8 cellular contexts compared by ENCODE assay signal in genomic region chr16:55703003-55704001, GRCh38. TPM values are rescaled to one million over a fixed set of nuclear protein-coding genes. Genes with fewer than 3 reads are reported as not detected.
DNase-seq lines count a peak whose midpoint lies in the region; ATAC-seq, FAIRE-seq and TF ChIP-seq lines count a peak whose summit lies in the region.

No MANE protein-coding gene starts in this region.

- H3K4me3 ChIP-seq in AG04449 (ENCODE audit: low read depth, low read length) (no peak overlapping the region), K562 (no peak overlapping the region)

- no peaks in the 10 kb centered on the region for H3K9me1 ChIP-seq in K562 (ENCODE audit: control insufficient read depth, insufficient read depth, low read length)

- H3K4me1 ChIP-seq in K562 (replicated peaks in 1 of 2; ENCODE audit: control insufficient read depth in 2 of 2, insufficient read depth in 2 of 2, low read length in 2 of 2): no peaks in the 10 kb centered on the region

- CTCF ChIA-PET in AG04449 (lab: Yijun Ruan, JAX) (interaction anchor here (0.6 to 22.6 kb wide), 42 partner anchors 8 to 261 kb away, joined by 3 to 919 read pairs (median 5); partner anchors contain the start of gene CAPNS2), K562 (lab: Yijun Ruan, JAX; ENCODE audit: low intra/inter-chr PET ratio) (interaction anchor here (0.7 to 6.5 kb wide), 7 partner anchors 9 to 367 kb away, joined by 3 to 139 read pairs (median 6); no protein-coding TSS in a partner anchor)

- in situ Hi-C loops in K562 (cut with MboI): loop anchor here (5.0 kb wide), 1 partner anchor 236 kb away; no protein-coding TSS in a partner anchor

- WGBS in K562 (ENCODE audit: insufficient coverage, low coverage, missing lambda C conversion rate): 0% methylated on average over 9 of the region's 10 CpGs

- H4K20me1 ChIP-seq in K562 (replicated peaks; ENCODE audit: control insufficient read depth, insufficient read depth, low read length): no peaks in the 10 kb centered on the region; the same call in 1 of the 2 replicates

- H3K27me3 ChIP-seq in K562 (ENCODE audit: control insufficient read depth in 2 of 2, insufficient read depth in 2 of 2, low read length in 2 of 2): peaks cover 3 to 8% of the 10 kb centered on the region in 2 experiments; a peak in 4 of 5 replicates

- H3K27ac ChIP-seq in K562 (ENCODE audit: extremely low read depth, low read depth, low read length): no peak overlapping the region

- no peaks in the 10 kb centered on the region for H3K36me3 ChIP-seq in K562 (ENCODE audit: control insufficient read depth, insufficient read depth, low read length)

- ATAC-seq in K562 (peak; percentile 33; the same call in 1 of the 3 replicates), GM19351 (IDR thresholded peaks at IDR 0.05; ENCODE audit: unreplicated experiment) (no peak)

- TF ChIP-seq EP300 in K562 (IDR thresholded peaks at IDR 0.05; ENCODE audit: low read length): no peak

- POLR2A ChIA-PET in AG04449 (lab: Yijun Ruan, JAX) (no interaction called here), K562 (lab: Yijun Ruan, JAX) (no interaction called here)

- H3K9me3 ChIP-seq in K562 (replicated peaks; ENCODE audit: control insufficient read depth, insufficient read depth, low read depth, low read length): no peaks in the 10 kb centered on the region

- peak; percentile 34 for TF ChIP-seq CTCF in AG04449 (IDR thresholded peaks at IDR 0.05; ENCODE audit: insufficient read depth, low read length, missing control alignments)
- TF ChIP-seq CTCF in K562 (IDR thresholded peaks at IDR 0.05 in 2 of 3, conservative IDR thresholded peaks at IDR 0.05 in 1 of 3; ENCODE audit: insufficient read depth in 2 of 3, low read depth in 1 of 3, low read length in 3 of 3): peak; percentile 23 to 66 (median 58); a peak in 4 of 6 replicates

- peak; percentile 26 for FAIRE-seq in K562 (lab: Jason Lieb, UNC)

- no peak for TF ChIP-seq POLR2A in K562 (conservative IDR thresholded peaks at IDR 0.05)

- DNase-seq in AG04449 (ENCODE audit: low read depth, low spot score) (peak; percentile 19), GF-D8 (lab: John Stamatoyannopoulos, UW) (peak; percentile 12), NCI-H2171 (lab: John Stamatoyannopoulos, UW) (peak; percentile 9), K562 (ENCODE audit: extremely low read depth in 1 of 4, low spot score in 3 of 4) (peak; percentile 19 to 56 (median 28)), kidney tubule cell (ENCODE audit: low spot score) (peak; percentile 54), GM19240 (ENCODE audit: insufficient read length, low spot score) (no peak), activated T-cell treated with anti-CD3 and anti-CD28 coated beads for 4 hours (no peak)

- no peak overlapping the region for H3K9ac ChIP-seq in K562 (ENCODE audit: insufficient read depth in 1 of 2, low read depth in 2 of 2, low read length in 2 of 2)

- peak; percentile 57 to 75 for TF ChIP-seq RAD21 in K562 (CRISPR knock-in tag; conservative IDR thresholded peaks at IDR 0.05 in 1 of 2, IDR thresholded peaks at IDR 0.05 in 1 of 2)

- no peak overlapping the region for H2AFZ ChIP-seq in K562 (ENCODE audit: low read depth, low read length)

- H3K79me2 ChIP-seq in K562 (ENCODE audit: control insufficient read depth, insufficient read depth, low read length): no peaks in the 10 kb centered on the region

- no peak overlapping the region for H3K4me2 ChIP-seq in K562 (ENCODE audit: insufficient read depth, low read length)

- BruUV-seq in K562 (replicated peaks; lab: Mats Ljungman, UMichigan): no TSS peak

- intact Hi-C loops in K562 (cut with micrococcal nuclease): loop anchor here (5.0 kb wide), 1 partner anchor 61 kb away; no protein-coding TSS in a partner anchor

TF ChIP-seq in K562, 482 proteins besides CTCF, POLR2A, EP300 and RAD21:
- TF ChIP-seq, protein P1, sequence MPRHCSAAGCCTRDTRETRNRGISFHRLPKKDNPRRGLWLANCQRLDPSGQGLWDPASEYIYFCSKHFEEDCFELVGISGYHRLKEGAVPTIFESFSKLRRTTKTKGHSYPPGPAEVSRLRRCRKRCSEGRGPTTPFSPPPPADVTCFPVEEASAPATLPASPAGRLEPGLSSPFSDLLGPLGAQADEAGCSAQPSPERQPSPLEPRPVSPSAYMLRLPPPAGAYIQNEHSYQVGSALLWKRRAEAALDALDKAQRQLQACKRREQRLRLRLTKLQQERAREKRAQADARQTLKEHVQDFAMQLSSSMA (CRISPR knock-in tag; IDR thresholded peaks at IDR 0.05): no peak
- TF ChIP-seq SMC3 (conservative IDR thresholded peaks at IDR 0.05; ENCODE audit: insufficient read depth, low read depth, low read length): peak; percentile 46; the same call in 1 of the 2 replicates
- TF ChIP-seq DEAF1 (CRISPR knock-in tag; IDR thresholded peaks at IDR 0.05): 0 out of 2 replicates have a peak, but pooled peaks have one; percentile 20

RNA-seq across cellular contexts. Expression of gene SLC6A2, which starts 47.5 kb away (rescaled TPM):
- total RNA-seq in K562 (2011; cell fraction: chromatin; rRNA removed; ENCODE audit: low replicate concordance): not detected in 2 replicates
- total RNA-seq in K562 (2011; cell fraction: nucleolus; rRNA removed): not detected in 2 replicates
- total RNA-seq in K562 (2011; cell fraction: nucleoplasm; rRNA removed): not detected in 2 replicates
- not detected in 2 replicates for total RNA-seq in K562 (2014; rRNA removed)
- not detected in 2 replicates for total RNA-seq in K562 (2014; rRNA removed; fragmentation: Illumina TruSeq; extraction: Trizol)
- total RNA-seq in K562 (2015; rRNA removed; fragmentation: Illumina TruSeq; extraction: Trizol): not detected in 2 replicates
- not detected in 2 replicates for total RNA-seq in K562 (2021)
- polyA plus RNA-seq in K562 (2011; rRNA removed): not detected in 2 replicates
- polyA plus RNA-seq in K562 (2011; cell fraction: cytosol; rRNA removed): not detected in 2 replicates
- not detected in 2 replicates for polyA plus RNA-seq in K562 (2011; cell fraction: nucleus; rRNA removed)
- polyA plus RNA-seq in K562 (2012): 0.07 TPM in 1 of 2 replicates, not detected in the other
- polyA plus RNA-seq in K562 (2014; fragmentation: Illumina TruSeq; extraction: Trizol): not detected in 2 replicates
- polyA plus RNA-seq in K562 (2014; fragmentation: Nextera tagmentation; extraction: Ambion mirVana): not detected
- not detected in 2 replicates for polyA plus RNA-seq in K562 (2014; rRNA removed)
- not detected in 2 replicates for polyA minus RNA-seq in K562 (2011; rRNA and poly(A)+ RNA removed)
- not detected in 2 replicates for polyA minus RNA-seq in K562 (2011; cell fraction: cytosol; rRNA and poly(A)+ RNA removed)
- not detected in 2 replicates for polyA minus RNA-seq in K562 (2011; cell fraction: nucleus; rRNA and poly(A)+ RNA removed)

Comparison
In these comparisons a context has a peak if more than half of its experiments do, and no peak if none do; other contexts are left out.
1. DNase-seq: peak in AG04449 (single experiment), GF-D8 (single experiment), NCI-H2171 (single experiment), K562 (4 of 4) and kidney tubule cell (single experiment); none in GM19240 (single experiment) and activated T-cell treated with anti-CD3 and anti-CD28 coated beads for 4 hours (single experiment).